Comparison of ENCODE assay signal across 1 cellular context in genomic region chr17:193841-194806, GRCh38.
A peak's percentile ranks its signal among the peaks of the same experiment; 100 is the strongest.
TF ChIP-seq lines count a peak whose summit lies in the region.

No MANE protein-coding gene starts in this region.

TF ChIP-seq in HepG2, 621 proteins besides CTCF, POLR2A, EP300 and RAD21 (continued from another document and continues in another):
- no peak for TF ChIP-seq GABPA (IDR thresholded peaks at IDR 0.05; ENCODE audit: low read depth, low read length)
- peak; percentile 31; the same call in 1 of the 2 replicates for TF ChIP-seq GABPA (CRISPR knock-in tag; IDR thresholded peaks at IDR 0.05; ENCODE audit: low read depth)
- no peak for TF ChIP-seq ZNF788 (CRISPR knock-in tag; IDR thresholded peaks at IDR 0.05; ENCODE audit: borderline replicate concordance)
- no peak for TF ChIP-seq ZNF431 (CRISPR knock-in tag; IDR thresholded peaks at IDR 0.05; ENCODE audit: borderline replicate concordance, low read depth)
- TF ChIP-seq ZBTB7B (CRISPR knock-in tag; IDR thresholded peaks at IDR 0.05) = peak; percentile 27; the same call in 1 of the 2 replicates
- TF ChIP-seq ZNF614 (CRISPR knock-in tag; IDR thresholded peaks at IDR 0.05; ENCODE audit: borderline replicate concordance) = no peak
- no peak for TF ChIP-seq TCF7 (IDR thresholded peaks at IDR 0.05; ENCODE audit: low read depth)
- TF ChIP-seq ZSCAN22 (CRISPR knock-in tag; IDR thresholded peaks at IDR 0.05) = no peak
- TF ChIP-seq ATF7-NPFF (CRISPR knock-in tag; IDR thresholded peaks at IDR 0.05; ENCODE audit: low read depth) = no peak
- TF ChIP-seq ZXDC (CRISPR knock-in tag; IDR thresholded peaks at IDR 0.05) = no peak
- TF ChIP-seq SATB2 (CRISPR knock-in tag; IDR thresholded peaks at IDR 0.05) = no peak
- TF ChIP-seq FOXA3 (CRISPR knock-in tag; IDR thresholded peaks at IDR 0.05) = no peak
- peak; percentile 53; the same call in 1 of the 2 replicates for TF ChIP-seq ZNF790 (CRISPR knock-in tag; IDR thresholded peaks at IDR 0.05; ENCODE audit: borderline replicate concordance)
- no peak for TF ChIP-seq NFIB (CRISPR knock-in tag; IDR thresholded peaks at IDR 0.05; ENCODE audit: borderline replicate concordance)
- TF ChIP-seq CCAR2 (optimal IDR thresholded peaks at IDR 0.05; ENCODE audit: low read depth, low read length) = no peak
- TF ChIP-seq RERE (CRISPR knock-in tag; IDR thresholded peaks at IDR 0.05; ENCODE audit: low read depth) = no peak
- TF ChIP-seq JUNB (CRISPR knock-in tag; IDR thresholded peaks at IDR 0.05; ENCODE audit: borderline replicate concordance) = no peak
- TF ChIP-seq ZNF512B (CRISPR knock-in tag; IDR thresholded peaks at IDR 0.05; ENCODE audit: borderline replicate concordance) = no peak
- TF ChIP-seq PAX8 (CRISPR knock-in tag; IDR thresholded peaks at IDR 0.05; ENCODE audit: borderline replicate concordance) = no peak
- no peak for TF ChIP-seq SSRP1 (CRISPR knock-in tag; IDR thresholded peaks at IDR 0.05)
- no peak for TF ChIP-seq GRHL1 (CRISPR knock-in tag; conservative IDR thresholded peaks at IDR 0.05)
- no peak for TF ChIP-seq JDP2 (CRISPR knock-in tag; IDR thresholded peaks at IDR 0.05; ENCODE audit: borderline replicate concordance)
- TF ChIP-seq CBX1 (IDR thresholded peaks at IDR 0.05; ENCODE audit: low read depth) = no peak
- no peak for TF ChIP-seq CEBPG (CRISPR knock-in tag; IDR thresholded peaks at IDR 0.05)
- TF ChIP-seq, protein P1, sequence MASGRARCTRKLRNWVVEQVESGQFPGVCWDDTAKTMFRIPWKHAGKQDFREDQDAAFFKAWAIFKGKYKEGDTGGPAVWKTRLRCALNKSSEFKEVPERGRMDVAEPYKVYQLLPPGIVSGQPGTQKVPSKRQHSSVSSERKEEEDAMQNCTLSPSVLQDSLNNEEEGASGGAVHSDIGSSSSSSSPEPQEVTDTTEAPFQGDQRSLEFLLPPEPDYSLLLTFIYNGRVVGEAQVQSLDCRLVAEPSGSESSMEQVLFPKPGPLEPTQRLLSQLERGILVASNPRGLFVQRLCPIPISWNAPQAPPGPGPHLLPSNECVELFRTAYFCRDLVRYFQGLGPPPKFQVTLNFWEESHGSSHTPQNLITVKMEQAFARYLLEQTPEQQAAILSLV (CRISPR knock-in tag; IDR thresholded peaks at IDR 0.05; ENCODE audit: borderline replicate concordance) = no peak
- TF ChIP-seq ZBTB46 (CRISPR knock-in tag; IDR thresholded peaks at IDR 0.05; ENCODE audit: borderline replicate concordance) = peak; percentile 99
- TF ChIP-seq ZNF567 (CRISPR knock-in tag; IDR thresholded peaks at IDR 0.05; ENCODE audit: borderline replicate concordance) = no peak
- TF ChIP-seq ZNF432 (CRISPR knock-in tag; IDR thresholded peaks at IDR 0.05; ENCODE audit: borderline replicate concordance) = no peak
- TF ChIP-seq MBNL3 (CRISPR knock-in tag; conservative IDR thresholded peaks at IDR 0.05) = no peak
- no peak for TF ChIP-seq ZMYM2 (CRISPR knock-in tag; IDR thresholded peaks at IDR 0.05)
- no peak for TF ChIP-seq RELA (CRISPR knock-in tag; IDR thresholded peaks at IDR 0.05)
- TF ChIP-seq KMT2B (CRISPR knock-in tag; IDR thresholded peaks at IDR 0.05) = no peak
- TF ChIP-seq, protein P2, sequence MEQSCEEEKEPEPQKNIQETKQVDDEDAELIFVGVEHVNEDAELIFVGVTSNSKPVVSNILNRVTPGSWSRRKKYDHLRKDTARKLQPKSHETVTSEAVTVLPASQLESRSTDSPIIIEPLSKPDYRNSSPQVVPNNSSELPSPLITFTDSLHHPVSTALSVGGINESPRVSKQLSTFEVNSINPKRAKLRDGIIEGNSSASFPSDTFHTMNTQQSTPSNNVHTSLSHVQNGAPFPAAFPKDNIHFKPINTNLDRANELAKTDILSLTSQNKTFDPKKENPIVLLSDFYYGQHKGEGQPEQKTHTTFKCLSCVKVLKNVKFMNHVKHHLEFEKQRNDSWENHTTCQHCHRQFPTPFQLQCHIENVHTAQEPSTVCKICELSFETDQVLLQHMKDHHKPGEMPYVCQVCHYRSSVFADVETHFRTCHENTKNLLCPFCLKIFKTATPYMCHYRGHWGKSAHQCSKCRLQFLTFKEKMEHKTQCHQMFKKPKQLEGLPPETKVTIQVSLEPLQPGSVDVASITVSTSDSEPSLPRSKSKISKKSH (CRISPR knock-in tag; IDR thresholded peaks at IDR 0.05; ENCODE audit: borderline replicate concordance) = no peak
- TF ChIP-seq MAFG (CRISPR knock-in tag; IDR thresholded peaks at IDR 0.05) = no peak
- TF ChIP-seq ZNF124 (CRISPR knock-in tag; IDR thresholded peaks at IDR 0.05) = no peak
- TF ChIP-seq TEAD2 (CRISPR knock-in tag; IDR thresholded peaks at IDR 0.05) = no peak
- no peak for TF ChIP-seq ZNF616 (CRISPR knock-in tag; IDR thresholded peaks at IDR 0.05; ENCODE audit: low read depth)
- TF ChIP-seq, protein P3, sequence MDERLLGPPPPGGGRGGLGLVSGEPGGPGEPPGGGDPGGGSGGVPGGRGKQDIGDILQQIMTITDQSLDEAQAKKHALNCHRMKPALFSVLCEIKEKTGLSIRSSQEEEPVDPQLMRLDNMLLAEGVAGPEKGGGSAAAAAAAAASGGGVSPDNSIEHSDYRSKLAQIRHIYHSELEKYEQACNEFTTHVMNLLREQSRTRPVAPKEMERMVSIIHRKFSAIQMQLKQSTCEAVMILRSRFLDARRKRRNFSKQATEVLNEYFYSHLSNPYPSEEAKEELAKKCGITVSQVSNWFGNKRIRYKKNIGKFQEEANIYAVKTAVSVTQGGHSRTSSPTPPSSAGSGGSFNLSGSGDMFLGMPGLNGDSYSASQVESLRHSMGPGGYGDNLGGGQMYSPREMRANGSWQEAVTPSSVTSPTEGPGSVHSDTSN (CRISPR knock-in tag; IDR thresholded peaks at IDR 0.05) = peak; percentile 8; the same call in 1 of the 2 replicates
- TF ChIP-seq NFKB2 (CRISPR knock-in tag; IDR thresholded peaks at IDR 0.05; ENCODE audit: borderline replicate concordance) = no peak
- TF ChIP-seq PHF21A (CRISPR knock-in tag; IDR thresholded peaks at IDR 0.05) = peak; percentile 73; the same call in 1 of the 2 replicates
- no peak for TF ChIP-seq NFE2L2 (IDR thresholded peaks at IDR 0.05; ENCODE audit: low read length)
- no peak for TF ChIP-seq SAFB2 (CRISPR knock-in tag; IDR thresholded peaks at IDR 0.05; ENCODE audit: borderline replicate concordance, low read depth)
- TF ChIP-seq ZFP91 (CRISPR knock-in tag; IDR thresholded peaks at IDR 0.05; ENCODE audit: borderline replicate concordance) = peak; percentile 38; the same call in 1 of the 2 replicates
